Comparison of ENCODE assay signal across 1 cellular context in genomic region chr9:15373881-15374280, GRCh38.
TF ChIP-seq lines count a peak whose summit lies in the region.

No MANE protein-coding gene starts in this region.

TF ChIP-seq in HepG2, 621 proteins besides CTCF, POLR2A, EP300 and RAD21 (continued from another document):
- TF ChIP-seq, protein P1, sequence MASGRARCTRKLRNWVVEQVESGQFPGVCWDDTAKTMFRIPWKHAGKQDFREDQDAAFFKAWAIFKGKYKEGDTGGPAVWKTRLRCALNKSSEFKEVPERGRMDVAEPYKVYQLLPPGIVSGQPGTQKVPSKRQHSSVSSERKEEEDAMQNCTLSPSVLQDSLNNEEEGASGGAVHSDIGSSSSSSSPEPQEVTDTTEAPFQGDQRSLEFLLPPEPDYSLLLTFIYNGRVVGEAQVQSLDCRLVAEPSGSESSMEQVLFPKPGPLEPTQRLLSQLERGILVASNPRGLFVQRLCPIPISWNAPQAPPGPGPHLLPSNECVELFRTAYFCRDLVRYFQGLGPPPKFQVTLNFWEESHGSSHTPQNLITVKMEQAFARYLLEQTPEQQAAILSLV (CRISPR knock-in tag; IDR thresholded peaks at IDR 0.05; ENCODE audit: borderline replicate concordance) = no peak
- TF ChIP-seq ZBTB8A (CRISPR knock-in tag; IDR thresholded peaks at IDR 0.05; ENCODE audit: borderline replicate concordance, low read depth) (no peak), ZNF235 (CRISPR knock-in tag; IDR thresholded peaks at IDR 0.05; ENCODE audit: borderline replicate concordance) (no peak), ZFAT (CRISPR knock-in tag; conservative IDR thresholded peaks at IDR 0.05) (no peak), ZNF260 (CRISPR knock-in tag; IDR thresholded peaks at IDR 0.05; ENCODE audit: borderline replicate concordance, low read depth) (no peak), MAFG (CRISPR knock-in tag; IDR thresholded peaks at IDR 0.05) (no peak), TEAD3 (CRISPR knock-in tag; optimal IDR thresholded peaks at IDR 0.05; ENCODE audit: borderline replicate concordance) (no peak), SMAD3 (CRISPR knock-in tag; IDR thresholded peaks at IDR 0.05) (no peak), ZNF552 (CRISPR knock-in tag; IDR thresholded peaks at IDR 0.05; ENCODE audit: borderline replicate concordance) (no peak), ZNF33A (CRISPR knock-in tag; IDR thresholded peaks at IDR 0.05; ENCODE audit: borderline replicate concordance) (no peak), PHF20 (CRISPR knock-in tag; IDR thresholded peaks at IDR 0.05) (no peak), ZNF598 (CRISPR knock-in tag; IDR thresholded peaks at IDR 0.05; ENCODE audit: borderline replicate concordance) (no peak), CENPT (CRISPR knock-in tag; IDR thresholded peaks at IDR 0.05; ENCODE audit: low read depth) (no peak)
- TF ChIP-seq, protein P2, sequence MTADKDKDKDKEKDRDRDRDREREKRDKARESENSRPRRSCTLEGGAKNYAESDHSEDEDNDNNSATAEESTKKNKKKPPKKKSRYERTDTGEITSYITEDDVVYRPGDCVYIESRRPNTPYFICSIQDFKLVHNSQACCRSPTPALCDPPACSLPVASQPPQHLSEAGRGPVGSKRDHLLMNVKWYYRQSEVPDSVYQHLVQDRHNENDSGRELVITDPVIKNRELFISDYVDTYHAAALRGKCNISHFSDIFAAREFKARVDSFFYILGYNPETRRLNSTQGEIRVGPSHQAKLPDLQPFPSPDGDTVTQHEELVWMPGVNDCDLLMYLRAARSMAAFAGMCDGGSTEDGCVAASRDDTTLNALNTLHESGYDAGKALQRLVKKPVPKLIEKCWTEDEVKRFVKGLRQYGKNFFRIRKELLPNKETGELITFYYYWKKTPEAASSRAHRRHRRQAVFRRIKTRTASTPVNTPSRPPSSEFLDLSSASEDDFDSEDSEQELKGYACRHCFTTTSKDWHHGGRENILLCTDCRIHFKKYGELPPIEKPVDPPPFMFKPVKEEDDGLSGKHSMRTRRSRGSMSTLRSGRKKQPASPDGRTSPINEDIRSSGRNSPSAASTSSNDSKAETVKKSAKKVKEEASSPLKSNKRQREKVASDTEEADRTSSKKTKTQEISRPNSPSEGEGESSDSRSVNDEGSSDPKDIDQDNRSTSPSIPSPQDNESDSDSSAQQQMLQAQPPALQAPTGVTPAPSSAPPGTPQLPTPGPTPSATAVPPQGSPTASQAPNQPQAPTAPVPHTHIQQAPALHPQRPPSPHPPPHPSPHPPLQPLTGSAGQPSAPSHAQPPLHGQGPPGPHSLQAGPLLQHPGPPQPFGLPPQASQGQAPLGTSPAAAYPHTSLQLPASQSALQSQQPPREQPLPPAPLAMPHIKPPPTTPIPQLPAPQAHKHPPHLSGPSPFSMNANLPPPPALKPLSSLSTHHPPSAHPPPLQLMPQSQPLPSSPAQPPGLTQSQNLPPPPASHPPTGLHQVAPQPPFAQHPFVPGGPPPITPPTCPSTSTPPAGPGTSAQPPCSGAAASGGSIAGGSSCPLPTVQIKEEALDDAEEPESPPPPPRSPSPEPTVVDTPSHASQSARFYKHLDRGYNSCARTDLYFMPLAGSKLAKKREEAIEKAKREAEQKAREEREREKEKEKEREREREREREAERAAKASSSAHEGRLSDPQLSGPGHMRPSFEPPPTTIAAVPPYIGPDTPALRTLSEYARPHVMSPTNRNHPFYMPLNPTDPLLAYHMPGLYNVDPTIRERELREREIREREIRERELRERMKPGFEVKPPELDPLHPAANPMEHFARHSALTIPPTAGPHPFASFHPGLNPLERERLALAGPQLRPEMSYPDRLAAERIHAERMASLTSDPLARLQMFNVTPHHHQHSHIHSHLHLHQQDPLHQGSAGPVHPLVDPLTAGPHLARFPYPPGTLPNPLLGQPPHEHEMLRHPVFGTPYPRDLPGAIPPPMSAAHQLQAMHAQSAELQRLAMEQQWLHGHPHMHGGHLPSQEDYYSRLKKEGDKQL (CRISPR knock-in tag; IDR thresholded peaks at IDR 0.05; ENCODE audit: low read depth) = no peak
- TF ChIP-seq, protein P3, sequence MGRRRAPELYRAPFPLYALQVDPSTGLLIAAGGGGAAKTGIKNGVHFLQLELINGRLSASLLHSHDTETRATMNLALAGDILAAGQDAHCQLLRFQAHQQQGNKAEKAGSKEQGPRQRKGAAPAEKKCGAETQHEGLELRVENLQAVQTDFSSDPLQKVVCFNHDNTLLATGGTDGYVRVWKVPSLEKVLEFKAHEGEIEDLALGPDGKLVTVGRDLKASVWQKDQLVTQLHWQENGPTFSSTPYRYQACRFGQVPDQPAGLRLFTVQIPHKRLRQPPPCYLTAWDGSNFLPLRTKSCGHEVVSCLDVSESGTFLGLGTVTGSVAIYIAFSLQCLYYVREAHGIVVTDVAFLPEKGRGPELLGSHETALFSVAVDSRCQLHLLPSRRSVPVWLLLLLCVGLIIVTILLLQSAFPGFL (CRISPR knock-in tag; IDR thresholded peaks at IDR 0.05) = no peak
- TF ChIP-seq, protein P4, sequence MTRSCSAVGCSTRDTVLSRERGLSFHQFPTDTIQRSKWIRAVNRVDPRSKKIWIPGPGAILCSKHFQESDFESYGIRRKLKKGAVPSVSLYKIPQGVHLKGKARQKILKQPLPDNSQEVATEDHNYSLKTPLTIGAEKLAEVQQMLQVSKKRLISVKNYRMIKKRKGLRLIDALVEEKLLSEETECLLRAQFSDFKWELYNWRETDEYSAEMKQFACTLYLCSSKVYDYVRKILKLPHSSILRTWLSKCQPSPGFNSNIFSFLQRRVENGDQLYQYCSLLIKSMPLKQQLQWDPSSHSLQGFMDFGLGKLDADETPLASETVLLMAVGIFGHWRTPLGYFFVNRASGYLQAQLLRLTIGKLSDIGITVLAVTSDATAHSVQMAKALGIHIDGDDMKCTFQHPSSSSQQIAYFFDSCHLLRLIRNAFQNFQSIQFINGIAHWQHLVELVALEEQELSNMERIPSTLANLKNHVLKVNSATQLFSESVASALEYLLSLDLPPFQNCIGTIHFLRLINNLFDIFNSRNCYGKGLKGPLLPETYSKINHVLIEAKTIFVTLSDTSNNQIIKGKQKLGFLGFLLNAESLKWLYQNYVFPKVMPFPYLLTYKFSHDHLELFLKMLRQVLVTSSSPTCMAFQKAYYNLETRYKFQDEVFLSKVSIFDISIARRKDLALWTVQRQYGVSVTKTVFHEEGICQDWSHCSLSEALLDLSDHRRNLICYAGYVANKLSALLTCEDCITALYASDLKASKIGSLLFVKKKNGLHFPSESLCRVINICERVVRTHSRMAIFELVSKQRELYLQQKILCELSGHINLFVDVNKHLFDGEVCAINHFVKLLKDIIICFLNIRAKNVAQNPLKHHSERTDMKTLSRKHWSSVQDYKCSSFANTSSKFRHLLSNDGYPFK (CRISPR knock-in tag; IDR thresholded peaks at IDR 0.05; ENCODE audit: borderline replicate concordance) = no peak
